ENCODE assay signal across 24 cellular contexts in genomic region chr2:39160982-39161381, GRCh38. TPM values are rescaled to one million over a fixed set of nuclear protein-coding genes. Genes with fewer than 3 reads are reported as not detected.
DNase-seq lines count a peak whose midpoint lies in the region; ATAC-seq and TF ChIP-seq lines count a peak whose summit lies in the region.
"Had no signal": no experiment of that assay in that cellular context is flagged by ENCODE, and none has a peak within 500 bp of the region (broad histone marks: within the 10 kb centered on the region; RNA-seq: fewer than 3 reads in every experiment).

No MANE protein-coding gene starts in this region.

- no peak overlapping the region for H3K27ac ChIP-seq in IMR-90 (ENCODE audit: insufficient read depth, low read length)
- peak overlapping the region; percentile 31 for H3K27ac ChIP-seq in stomach smooth muscle (ENCODE audit: low read length)
- no peak overlapping the region for H3K27ac ChIP-seq in right lobe of liver
- H3K27ac ChIP-seq: breast epithelium had no signal

- no peak overlapping the region for H4K8ac ChIP-seq in IMR-90 (ENCODE audit: low read depth in 2 of 2, low read length in 2 of 2)

- no peak overlapping the region for H3K4ac ChIP-seq in IMR-90 (ENCODE audit: low read depth, low read length)

- no peak for TF ChIP-seq POLR2A in IMR-90 (IDR thresholded peaks at IDR 0.05; ENCODE audit: low read depth, low read length)
- TF ChIP-seq POLR2A in right lobe of liver (IDR thresholded peaks at IDR 0.05), result no peak

- no peaks in the 10 kb centered on the region for H3K79me1 ChIP-seq in IMR-90 (ENCODE audit: low read depth in 1 of 2, low read length in 2 of 2)

- dilution Hi-C loops in IMR-90 (cut with HindIII; ENCODE audit: low sequenced_read_pairs, unreplicated experiment), result no loop called here

- H3K23ac ChIP-seq in IMR-90 (ENCODE audit: low read depth, low read length), result no peak overlapping the region

- peak; percentile 28 for DNase-seq in IMR-90
- DNase-seq in dedifferentiated amniotic fluid mesenchymal stem cell (ENCODE audit: extremely low spot score), result peak; percentile 65
- DNase-seq in mesothelial cell of epicardium (ENCODE audit: low spot score in 2 of 2, unreplicated experiment in 2 of 2), result no peak
- no peak for DNase-seq in right lobe of liver
- DNase-seq: activated CD4-positive, alpha-beta T cell treated with anti-CD3 and anti-CD28 coated beads for 1 hour; activated CD8-positive, alpha-beta T cell treated with anti-CD3 and anti-CD28 coated beads, Interleukin-2, amount 10 ng/mL, durations not matched to agents 7 days and 5 days; activated gamma-delta T cell; activated naive CD8-positive, alpha-beta T cell treated with anti-CD3 and anti-CD28 coated beads, Interleukin-2, amount 50 U/mL, for 24 hours; CD4-positive, CD25-positive, alpha-beta regulatory T cell; effector memory CD4-positive, alpha-beta T cell; erythroblast; KG1; naive thymus-derived CD4-positive, alpha-beta T cell; NCI-H1436; NCI-H2171; NCI-H524; NK-92 treated with Interleukin-12 subunit alpha and Interleukin-12 subunit beta, amount 100 ng/mL, for 24 hours; stimulated activated CD4-positive, alpha-beta T cell treated with anti-CD3 and anti-CD28 coated beads, Interleukin-12 subunit alpha, Interleukin-12 subunit beta, amount 100 ng/mL, for 4 hours; stimulated activated CD4-positive, alpha-beta T cell treated with anti-CD3 and anti-CD28 coated beads, Interleukin-4, amount 100 ng/mL, for 24 hours; stimulated activated naive CD4-positive, alpha-beta T cell had no signal

- H3K27ac Mint-ChIP-seq in mesothelial cell of epicardium, result peak overlapping the region; percentile 51
- H3K27ac Mint-ChIP-seq: activated CD8-positive, alpha-beta T cell treated with anti-CD3 and anti-CD28 coated beads, Interleukin-2, amount 10 ng/mL, durations not matched to agents 7 days and 5 days; activated naive CD8-positive, alpha-beta T cell treated with anti-CD3 and anti-CD28 coated beads, Interleukin-2, amount 50 U/mL, for 24 hours; CD4-positive, CD25-positive, alpha-beta regulatory T cell; naive thymus-derived CD4-positive, alpha-beta T cell had no signal

- TF ChIP-seq CTCF in IMR-90 (conservative IDR thresholded peaks at IDR 0.05; ENCODE audit: low read depth, low read length) (no peak), mesothelial cell of epicardium (IDR thresholded peaks at IDR 0.05; ENCODE audit: unreplicated experiment) (no peak), right lobe of liver (IDR thresholded peaks at IDR 0.05) (no peak)

- no peak overlapping the region for H2BK20ac ChIP-seq in IMR-90 (ENCODE audit: low read depth, low read length)

- CTCF ChIA-PET in IMR-90 (lab: Yijun Ruan, JAX), result no interaction called here

- no peak overlapping the region for H2AK5ac ChIP-seq in IMR-90 (ENCODE audit: low read depth, low read length)

- no peaks in the 10 kb centered on the region for H3K9me3 ChIP-seq in IMR-90 (ENCODE audit: control insufficient read depth, insufficient read depth, low read length)
- H3K9me3 ChIP-seq in stomach smooth muscle (ENCODE audit: control insufficient read depth in 2 of 2, low read length in 2 of 2), result no peaks in the 10 kb centered on the region
- H3K9me3 ChIP-seq in right lobe of liver, result no peaks in the 10 kb centered on the region
- H3K9me3 ChIP-seq: breast epithelium had no signal

- H3K4me1 Mint-ChIP-seq in mesothelial cell of epicardium, result peaks cover 11% of the 10 kb centered on the region
- H3K4me1 Mint-ChIP-seq: activated naive CD8-positive, alpha-beta T cell treated with anti-CD3 and anti-CD28 coated beads, Interleukin-2, amount 50 U/mL, for 24 hours; CD4-positive, CD25-positive, alpha-beta regulatory T cell had no signal

- H2AK9ac ChIP-seq in IMR-90 (replicated peaks; ENCODE audit: low read depth, low read length, poor library complexity), result no peak overlapping the region

- H3K4me1 ChIP-seq in IMR-90 (ENCODE audit: control insufficient read depth, insufficient read depth, low read length) (peaks cover 1% of the 10 kb centered on the region; the same call in 1 of the 2 replicates), stomach smooth muscle (ENCODE audit: control insufficient read depth, insufficient read depth, low read length) (peaks cover 8% of the 10 kb centered on the region), right lobe of liver (no peaks in the 10 kb centered on the region)
- H3K4me1 ChIP-seq: breast epithelium had no signal

- H3K4me3 ChIP-seq in IMR-90 (ENCODE audit: insufficient read depth, low read depth, low read length) (no peak overlapping the region), stomach smooth muscle (ENCODE audit: low read length in 2 of 2) (peak overlapping the region in 1 of 2 donors; percentile 37), right lobe of liver (no peak overlapping the region)
- H3K4me3 ChIP-seq: breast epithelium had no signal

- no peak overlapping the region for H2AFZ ChIP-seq in IMR-90 (replicated peaks; ENCODE audit: low read length, poor library complexity)

- peak overlapping the region; percentile 54; the same call in 1 of the 2 replicates for H3K4me2 ChIP-seq in IMR-90 (ENCODE audit: low read depth, low read length)

- H4K5ac ChIP-seq in IMR-90 (ENCODE audit: low read depth, low read length), result no peak overlapping the region

- H3K9me1 ChIP-seq in IMR-90 (ENCODE audit: insufficient read depth, low read length), result no peaks in the 10 kb centered on the region; the same call in 1 of the 2 replicates

- intact Hi-C loops in IMR-90 (cut with micrococcal nuclease), result no loop called here
- intact Hi-C loops in right lobe of liver (cut with DNase I), result no loop called here

- WGBS in IMR-90 (ENCODE audit: extremely low coverage in 2 of 2, insufficient read length in 1 of 2), 2 experiments, result no CpG with 5 or more reads among the region's 3 CpGs
- WGBS in right lobe of liver (ENCODE audit: insufficient coverage, low coverage, low lambda C conversion rate, missing lambda C conversion rate), result 73% methylated on average over 3 of the region's 3 CpGs

- ATAC-seq in IMR-90 (ENCODE audit: low read depth) (peak; percentile 46; the same call in 1 of the 2 replicates), HG03457 (IDR thresholded peaks at IDR 0.05; ENCODE audit: unreplicated experiment) (no peak), right lobe of liver (no peak), HG03439 (IDR thresholded peaks at IDR 0.05; ENCODE audit: unreplicated experiment) (no peak)
- ATAC-seq: activated CD8-positive, alpha-beta T cell treated with anti-CD3 and anti-CD28 coated beads, Interleukin-2, amount 10 ng/mL, durations not matched to agents 7 days and 5 days; activated naive CD8-positive, alpha-beta T cell treated with anti-CD3 and anti-CD28 coated beads, Interleukin-2, amount 50 U/mL, for 24 hours; naive thymus-derived CD4-positive, alpha-beta T cell had no signal

- in situ Hi-C loops in IMR-90 (cut with MboI; ENCODE audit: low sequenced_read_pairs), result no loop called here

- H3K4me3 Mint-ChIP-seq in mesothelial cell of epicardium, result no peak overlapping the region
- H3K4me3 Mint-ChIP-seq: activated CD8-positive, alpha-beta T cell treated with anti-CD3 and anti-CD28 coated beads, Interleukin-2, amount 10 ng/mL, durations not matched to agents 7 days and 5 days; activated naive CD8-positive, alpha-beta T cell treated with anti-CD3 and anti-CD28 coated beads, Interleukin-2, amount 50 U/mL, for 24 hours; CD4-positive, CD25-positive, alpha-beta regulatory T cell; naive thymus-derived CD4-positive, alpha-beta T cell had no signal

- no TSS peak for BruUV-seq in IMR-90 (replicated peaks; lab: Mats Ljungman, UMichigan)

- no peak overlapping the region for H2BK5ac ChIP-seq in IMR-90 (ENCODE audit: low read depth, low read length, poor library complexity, severe bottlenecking)

- no peaks in the 10 kb centered on the region for H3K9me3 Mint-ChIP-seq in mesothelial cell of epicardium
- H3K9me3 Mint-ChIP-seq: activated naive CD8-positive, alpha-beta T cell treated with anti-CD3 and anti-CD28 coated beads, Interleukin-2, amount 50 U/mL, for 24 hours; CD4-positive, CD25-positive, alpha-beta regulatory T cell had no signal

- POLR2A ChIA-PET in IMR-90 (lab: Charles Lee; ENCODE audit: unreplicated experiment), result no interaction called here

- no peaks in the 10 kb centered on the region for H3K27me3 ChIP-seq in IMR-90 (ENCODE audit: control insufficient read depth, insufficient read depth, low read length)
- no peaks in the 10 kb centered on the region for H3K27me3 ChIP-seq in stomach smooth muscle (ENCODE audit: control insufficient read depth in 1 of 2, insufficient read depth in 2 of 2, low read length in 2 of 2)
- no peaks in the 10 kb centered on the region for H3K27me3 ChIP-seq in right lobe of liver
- H3K27me3 ChIP-seq: breast epithelium had no signal

- H3K56ac ChIP-seq in IMR-90 (ENCODE audit: extremely low read depth, insufficient read depth, low read length), result no peak overlapping the region

- H3K36me3 Mint-ChIP-seq in mesothelial cell of epicardium, result no peaks in the 10 kb centered on the region
- H3K36me3 Mint-ChIP-seq: CD4-positive, CD25-positive, alpha-beta regulatory T cell had no signal

- no peak overlapping the region for H2BK15ac ChIP-seq in IMR-90 (ENCODE audit: low read depth, low read length)

- H4K91ac ChIP-seq in IMR-90 (ENCODE audit: insufficient read depth, low read depth, low read length), result no peak overlapping the region

- H3K9ac ChIP-seq in IMR-90 (ENCODE audit: low read depth, low read length), result no peak overlapping the region
- no peak overlapping the region for H3K9ac ChIP-seq in stomach smooth muscle (ENCODE audit: low read length in 2 of 2)

- H4K20me1 ChIP-seq in IMR-90 (ENCODE audit: insufficient read depth, low read length), result no peaks in the 10 kb centered on the region

- H2BK120ac ChIP-seq in IMR-90 (ENCODE audit: low read depth, low read length), result no peak overlapping the region

- no peak overlapping the region for H3K18ac ChIP-seq in IMR-90 (ENCODE audit: low read depth, low read length)

- H3K27me3 Mint-ChIP-seq in mesothelial cell of epicardium (ENCODE audit: low read depth), result no peaks in the 10 kb centered on the region

- TF ChIP-seq RAD21 in IMR-90 (IDR thresholded peaks at IDR 0.05; ENCODE audit: low read length), result no peak

- H3K36me3 ChIP-seq in IMR-90 (ENCODE audit: control insufficient read depth, insufficient read depth, low read length), result no peaks in the 10 kb centered on the region
- no peaks in the 10 kb centered on the region for H3K36me3 ChIP-seq in stomach smooth muscle (ENCODE audit: control insufficient read depth in 2 of 2, insufficient read depth in 2 of 2, low read length in 2 of 2)
- no peaks in the 10 kb centered on the region for H3K36me3 ChIP-seq in right lobe of liver
- H3K36me3 ChIP-seq: breast epithelium had no signal

- no peak overlapping the region for H3K14ac ChIP-seq in IMR-90 (replicated peaks; ENCODE audit: low read depth, low read length)

TF ChIP-seq in IMR-90, 13 proteins besides CTCF, POLR2A, EP300 and RAD21 (continues in another document):
- no peak for TF ChIP-seq MAZ (IDR thresholded peaks at IDR 0.05; ENCODE audit: borderline replicate concordance, low read depth, low read length)
- TF ChIP-seq SMC3 (IDR thresholded peaks at IDR 0.05; ENCODE audit: low read depth, low read length), result no peak

RNA-seq across cellular contexts. Expression of gene SOS1, which starts 40.1 kb away (rescaled TPM):
- total RNA-seq in IMR-90 (2012; rRNA removed) (8.2 and 13.6 TPM in 2 replicates), mesothelial cell of epicardium (47.6 to 54.5 TPM (median 53.0 TPM) in 3 replicates), right lobe of liver (10 to 100 TPM in 5 of 6 experiments, 1 to 10 TPM in 1; 9.6 to 20.1 (median 16.5) TPM)
- polyA plus RNA-seq in IMR-90 (2012; rRNA removed), result 10.6 and 11.2 TPM in 2 replicates
- polyA plus RNA-seq in IMR-90 (2012; cell fraction: cytosol; rRNA removed), result 1.0 and 1.9 TPM in 2 replicates
- polyA plus RNA-seq in IMR-90 (2012; cell fraction: nucleus; rRNA removed; ENCODE audit: low replicate concordance), result 5.8 and 43.5 TPM in 2 replicates

Comparison
In these comparisons a context has a peak if more than half of its experiments do, and no peak if none do; other contexts are left out.
1. DNase-seq: peak in IMR-90 (single experiment) and dedifferentiated amniotic fluid mesenchymal stem cell (single experiment); none in mesothelial cell of epicardium (0 of 2) and right lobe of liver (0 of 3).